ENCODE assay signal across 22 cellular contexts in the genomic region with DNA sequence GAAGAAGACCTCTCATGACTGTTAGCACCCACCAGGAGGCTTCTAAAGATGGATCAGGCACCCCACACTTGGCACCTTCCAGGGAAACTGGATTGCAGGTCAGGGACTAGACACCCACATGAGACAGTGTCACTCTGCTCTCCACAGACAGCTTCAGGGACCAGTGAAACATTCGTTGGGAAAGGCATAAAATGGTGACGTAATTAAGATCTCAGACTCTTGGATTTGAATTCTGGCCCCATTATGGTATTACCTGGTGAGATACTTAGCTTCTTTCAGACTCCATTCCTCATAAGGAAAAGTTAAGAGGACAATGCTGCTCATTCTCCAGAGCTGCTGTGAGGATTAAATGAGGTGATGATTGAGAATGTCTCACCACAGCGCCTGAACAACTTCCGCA.
DNase-seq lines count a peak whose midpoint lies in the region; ATAC-seq, FAIRE-seq and TF ChIP-seq lines count a peak whose summit lies in the region.
"Had no signal": no experiment of that assay in that cellular context is flagged by ENCODE, and none has a peak within 500 bp of the region (broad histone marks: within the 10 kb centered on the region; RNA-seq: fewer than 3 reads in every experiment).

No MANE protein-coding gene starts in this region.

- no peak overlapping the region for H3K18ac ChIP-seq in H1 (ENCODE audit: extremely low read depth, low read length)

- no peak overlapping the region for H2BK12ac ChIP-seq in H1 (ENCODE audit: low read depth, low read length)

- no peaks in the 10 kb centered on the region for H3K36me3 Mint-ChIP-seq in effector memory CD8-positive, alpha-beta T cell (ENCODE audit: insufficient read depth)
- no peaks in the 10 kb centered on the region for H3K36me3 Mint-ChIP-seq in activated CD4-positive, alpha-beta memory T cell treated with anti-CD3 and anti-CD28 coated beads, Interleukin-2, amount 10 ng/mL, durations not matched to agents 7 days and 5 days (ENCODE audit: low read depth)
- H3K36me3 Mint-ChIP-seq: CD8-positive, alpha-beta T cell had no signal

- TF ChIP-seq RAD21 in K562 (CRISPR knock-in tag; conservative IDR thresholded peaks at IDR 0.05 in 1 of 2, IDR thresholded peaks at IDR 0.05 in 1 of 2) (no peak), H1 (IDR thresholded peaks at IDR 0.05 in 1 of 2, conservative IDR thresholded peaks at IDR 0.05 in 1 of 2; ENCODE audit: low read depth in 2 of 2, low read length in 2 of 2) (no peak)

- no peak overlapping the region for H3K9ac ChIP-seq in K562 (ENCODE audit: insufficient read depth in 1 of 2, low read depth in 2 of 2, low read length in 2 of 2)
- no peak overlapping the region for H3K9ac ChIP-seq in H1 (replicated peaks in 1 of 4; ENCODE audit: extremely low read depth in 1 of 4, low read depth in 3 of 4, low read length in 3 of 4)
- H3K9ac ChIP-seq: BLaER1 had no signal

- H3K27me3 Mint-ChIP-seq in effector memory CD8-positive, alpha-beta T cell = no peaks in the 10 kb centered on the region
- H3K27me3 Mint-ChIP-seq in activated CD4-positive, alpha-beta memory T cell treated with anti-CD3 and anti-CD28 coated beads, Interleukin-2, amount 10 ng/mL, durations not matched to agents 7 days and 5 days = no peaks in the 10 kb centered on the region

- 0% methylated on average over 4 of the region's 4 CpGs for WGBS in K562 (ENCODE audit: insufficient coverage, low coverage, missing lambda C conversion rate)
- 90% methylated on average over 4 of the region's 4 CpGs; no CpG with 5 or more reads in 1 of the 2 experiments for WGBS in H1 (ENCODE audit: extremely low coverage in 1 of 2, insufficient coverage in 1 of 2, insufficient read length in 1 of 2, insufficient replicate concordance in 2 of 2, low coverage in 1 of 2, low lambda C conversion rate in 2 of 2, missing lambda C conversion rate in 1 of 2), 2 experiments

- no peaks in the 10 kb centered on the region for H4K20me1 ChIP-seq in K562 (replicated peaks; ENCODE audit: control insufficient read depth, insufficient read depth, low read length)
- H4K20me1 ChIP-seq in H1 (replicated peaks in 1 of 2; ENCODE audit: control insufficient read depth in 1 of 2, insufficient read depth in 2 of 2, low read length in 2 of 2) = no peaks in the 10 kb centered on the region
- H4K20me1 ChIP-seq: BLaER1 had no signal

- in situ Hi-C loops in K562 (cut with MboI) = no loop called here

- H2AK5ac ChIP-seq in H1 (ENCODE audit: low read depth, low read length) = no peak overlapping the region

- CTCF ChIA-PET in HEK293 (lab: Yijun Ruan, JAX) = interaction anchor here (0.5 to 1.8 kb wide), 2 partner anchors 71 to 73 kb away, joined by 3 to 6 read pairs; no protein-coding TSS in a partner anchor
- CTCF ChIA-PET in K562 (lab: Yijun Ruan, JAX; ENCODE audit: low intra/inter-chr PET ratio) = no interaction called here
- CTCF ChIA-PET in H1 (lab: Charles Lee; ENCODE audit: partially characterized antibody) = interaction anchor here (0.5 to 2.0 kb wide), 5 partner anchors 8 to 71 kb away, joined by 3 to 8 read pairs (median 4); no protein-coding TSS in a partner anchor
- CTCF ChIA-PET in activated CD4-positive, alpha-beta memory T cell treated with anti-CD3 and anti-CD28 coated beads, Interleukin-2, amount 10 ng/mL, durations not matched to agents 7 days and 5 days (lab: Charles Lee) = no interaction called here

- DNase-seq in K562 (ENCODE audit: extremely low read depth in 1 of 4, low spot score in 3 of 4) = no peak
- DNase-seq in H1 (ENCODE audit: low read depth in 1 of 2, low spot score in 2 of 2) = no peak
- no peak for DNase-seq in middle frontal gyrus (ENCODE audit: extremely low spot score, low spot score)
- no peak for DNase-seq in effector memory CD8-positive, alpha-beta T cell
- no peak for DNase-seq in activated CD4-positive, alpha-beta memory T cell treated with anti-CD3 and anti-CD28 coated beads, Interleukin-2, amount 10 ng/mL, durations not matched to agents 7 days and 5 days
- DNase-seq: 8988T; ACHN; BE2C; Caco-2; Calu3; CD4-positive, alpha-beta T cell; CD8-positive, alpha-beta T cell; DMS79 treated with DMSO at 0.1 percent for 48 hours; GF-D8 had no signal

- no peak overlapping the region for H3K4me3 Mint-ChIP-seq in effector memory CD8-positive, alpha-beta T cell
- H3K4me3 Mint-ChIP-seq in activated CD4-positive, alpha-beta memory T cell treated with anti-CD3 and anti-CD28 coated beads, Interleukin-2, amount 10 ng/mL, durations not matched to agents 7 days and 5 days = no peak overlapping the region
- H3K4me3 Mint-ChIP-seq: CD4-positive, alpha-beta T cell; CD8-positive, alpha-beta T cell had no signal

- H2BK15ac ChIP-seq in H1 (ENCODE audit: low read length) = no peak overlapping the region

- TF ChIP-seq EP300 in K562 (IDR thresholded peaks at IDR 0.05; ENCODE audit: low read length) (no peak), H1 (IDR thresholded peaks at IDR 0.05; ENCODE audit: borderline replicate concordance in 1 of 2, low read depth in 2 of 2, low read length in 2 of 2) (no peak)

- no peak for ATAC-seq in K562
- no peak for ATAC-seq in effector memory CD8-positive, alpha-beta T cell (replicated peaks)
- ATAC-seq: CD8-positive, alpha-beta T cell had no signal

- no peaks in the 10 kb centered on the region for H3K4me1 Mint-ChIP-seq in effector memory CD8-positive, alpha-beta T cell (ENCODE audit: low read depth in 2 of 2)
- H3K4me1 Mint-ChIP-seq in activated CD4-positive, alpha-beta memory T cell treated with anti-CD3 and anti-CD28 coated beads, Interleukin-2, amount 10 ng/mL, durations not matched to agents 7 days and 5 days = no peaks in the 10 kb centered on the region

- H3K14ac ChIP-seq in H1 (ENCODE audit: insufficient read length) = no peak overlapping the region

- no peak overlapping the region for H4K8ac ChIP-seq in H1 (ENCODE audit: extremely low read depth, insufficient read depth, low read length)

- H3K36me3 ChIP-seq in HEK293 (ENCODE audit: control insufficient read depth in 2 of 2, insufficient read depth in 1 of 2, low read length in 2 of 2) (no peaks in the 10 kb centered on the region), K562 (ENCODE audit: control insufficient read depth, insufficient read depth, low read length) (no peaks in the 10 kb centered on the region), H1 (ENCODE audit: control insufficient read depth in 2 of 4, insufficient read depth in 4 of 4, low read length in 3 of 4) (no peaks in the 10 kb centered on the region)
- H3K36me3 ChIP-seq: BE2C, BLaER1 had no signal

- intact Hi-C loops in K562 (cut with micrococcal nuclease) = no loop called here

- TF ChIP-seq CTCF in HEK293 (tag by site-specific recombination; IDR thresholded peaks at IDR 0.05) (no peak), K562 (IDR thresholded peaks at IDR 0.05 in 2 of 3, conservative IDR thresholded peaks at IDR 0.05 in 1 of 3; ENCODE audit: insufficient read depth in 2 of 3, low read depth in 1 of 3, low read length in 3 of 3) (no peak), H1 (IDR thresholded peaks at IDR 0.05; ENCODE audit: control extremely low read depth in 1 of 3, insufficient read depth in 1 of 3, low read depth in 1 of 3, low read length in 3 of 3) (no peak)

- H3K23me2 ChIP-seq in H1 (ENCODE audit: low read depth, low read length) = no peaks in the 10 kb centered on the region

- FAIRE-seq in K562 (lab: Jason Lieb, UNC) (no peak), H1 (lab: Jason Lieb, UNC) (no peak)
- FAIRE-seq: A204.1, D721Med, G401.6, GM12891, GM19239 had no signal

- no peak overlapping the region for H3K27ac Mint-ChIP-seq in effector memory CD8-positive, alpha-beta T cell
- no peak overlapping the region for H3K27ac Mint-ChIP-seq in activated CD4-positive, alpha-beta memory T cell treated with anti-CD3 and anti-CD28 coated beads, Interleukin-2, amount 10 ng/mL, durations not matched to agents 7 days and 5 days
- H3K27ac Mint-ChIP-seq: CD4-positive, alpha-beta T cell; CD8-positive, alpha-beta T cell had no signal

- no peak overlapping the region for H3K27ac ChIP-seq in HEK293 (ENCODE audit: extremely low read depth, low read depth, low read length)
- H3K27ac ChIP-seq in K562 (ENCODE audit: extremely low read depth, low read depth, low read length) = no peak overlapping the region
- H3K27ac ChIP-seq in H1 (ENCODE audit: low read depth, low read length) = no peak overlapping the region
- H3K27ac ChIP-seq: BLaER1, C4-2B had no signal

- H3K79me2 ChIP-seq in K562 (ENCODE audit: control insufficient read depth, insufficient read depth, low read length) (no peaks in the 10 kb centered on the region), H1 (ENCODE audit: control insufficient read depth in 1 of 2, insufficient read depth in 2 of 2, low read length in 2 of 2) (no peaks in the 10 kb centered on the region)

- H3K79me1 ChIP-seq in H1 (ENCODE audit: low read depth, low read length) = no peaks in the 10 kb centered on the region

- H4K91ac ChIP-seq in H1 (replicated peaks; ENCODE audit: insufficient read length, low read length) = no peak overlapping the region

- POLR2A ChIA-PET in HEK293 (lab: Yijun Ruan, JAX) (no interaction called here), K562 (lab: Yijun Ruan, JAX) (no interaction called here), H1 (lab: Charles Lee; ENCODE audit: partially characterized antibody) (interaction anchor here (1.0 kb wide), 1 partner anchor 13 kb away, joined by 3 read pairs; no protein-coding TSS in a partner anchor)
- POLR2A ChIA-PET in activated CD4-positive, alpha-beta memory T cell treated with anti-CD3 and anti-CD28 coated beads, Interleukin-2, amount 10 ng/mL, durations not matched to agents 7 days and 5 days (lab: Charles Lee) = no interaction called here

- H3K4me3 ChIP-seq in HEK293 (ENCODE audit: low read depth, low read length) (no peak overlapping the region), K562 (no peak overlapping the region), H1 (ENCODE audit: extremely low read depth in 1 of 4, insufficient read depth in 2 of 4, low read depth in 3 of 4, low read length in 4 of 4) (no peak overlapping the region)
- H3K4me3 ChIP-seq: BLaER1 had no signal

- no peak overlapping the region for H2BK5ac ChIP-seq in H1 (ENCODE audit: low read depth, low read length)

- H3K27me3 ChIP-seq in K562 (ENCODE audit: control insufficient read depth in 2 of 2, insufficient read depth in 2 of 2, low read length in 2 of 2) = no peaks in the 10 kb centered on the region
- H3K27me3 ChIP-seq in H1 (replicated peaks in 1 of 4; ENCODE audit: control insufficient read depth in 3 of 4, extremely low read depth in 1 of 4, insufficient read depth in 3 of 4, low read length in 3 of 4) = no peaks in the 10 kb centered on the region
- H3K27me3 ChIP-seq: BE2C, BLaER1 had no signal

- H3K23ac ChIP-seq in H1 (ENCODE audit: insufficient read length) = no peak overlapping the region

- no peaks in the 10 kb centered on the region for H3K4me1 ChIP-seq in HEK293 (ENCODE audit: control insufficient read depth, insufficient read depth, low read length)
- no peaks in the 10 kb centered on the region for H3K4me1 ChIP-seq in K562 (replicated peaks in 1 of 2; ENCODE audit: control insufficient read depth in 2 of 2, insufficient read depth in 2 of 2, low read length in 2 of 2)
- no peaks in the 10 kb centered on the region for H3K4me1 ChIP-seq in H1 (replicated peaks in 1 of 4; ENCODE audit: control insufficient read depth in 3 of 4, insufficient read depth in 4 of 4, low read length in 3 of 4)
- H3K4me1 ChIP-seq: BE2C, BLaER1, Caco-2 had no signal

- no peak overlapping the region for H3K4me2 ChIP-seq in K562 (ENCODE audit: insufficient read depth, low read length)
- H3K4me2 ChIP-seq in H1 (ENCODE audit: insufficient read depth in 1 of 2, low read depth in 2 of 2, low read length in 2 of 2) = no peak overlapping the region
- H3K4me2 ChIP-seq: BLaER1 had no signal

- no peak overlapping the region for H2BK120ac ChIP-seq in H1 (replicated peaks; ENCODE audit: low read depth, low read length)

- H2AFZ ChIP-seq in K562 (ENCODE audit: low read depth, low read length) (no peak overlapping the region), H1 (ENCODE audit: low read length) (0 out of 2 replicates have a peak overlapping the region, but pooled peaks have one; percentile 13)

- H3K9me3 ChIP-seq in HEK293 (ENCODE audit: control insufficient read depth, insufficient read depth, low read depth, low read length) = no peaks in the 10 kb centered on the region
- no peaks in the 10 kb centered on the region for H3K9me3 ChIP-seq in K562 (replicated peaks; ENCODE audit: control insufficient read depth, insufficient read depth, low read depth, low read length)
- no peaks in the 10 kb centered on the region; a peak in 1 of 4 replicates for H3K9me3 ChIP-seq in H1 (ENCODE audit: insufficient read depth in 2 of 2, low read depth in 1 of 2, low read length in 1 of 2)
- H3K9me3 ChIP-seq: BE2C, BLaER1, Caco-2 had no signal

- H2BK20ac ChIP-seq in H1 (ENCODE audit: low read length) = no peak overlapping the region

- peaks cover 0 to 1% of the 10 kb centered on the region in 2 donors for H3K9me3 Mint-ChIP-seq in effector memory CD8-positive, alpha-beta T cell
- H3K9me3 Mint-ChIP-seq in activated CD4-positive, alpha-beta memory T cell treated with anti-CD3 and anti-CD28 coated beads, Interleukin-2, amount 10 ng/mL, durations not matched to agents 7 days and 5 days = no peaks in the 10 kb centered on the region
- H3K9me3 Mint-ChIP-seq: CD4-positive, alpha-beta T cell; CD8-positive, alpha-beta T cell had no signal

- TF ChIP-seq POLR2A in K562 (conservative IDR thresholded peaks at IDR 0.05) (no peak), H1 (IDR thresholded peaks at IDR 0.05; ENCODE audit: control extremely low read depth in 1 of 2, low read depth in 2 of 2, low read length in 2 of 2) (no peak)

- H3K4ac ChIP-seq in H1 (replicated peaks; ENCODE audit: insufficient read length, low read depth, low read length) = no peak overlapping the region

- no peak overlapping the region for H3K56ac ChIP-seq in H1 (replicated peaks; ENCODE audit: insufficient read length, low read depth, low read length)

- BruUV-seq in K562 (replicated peaks; lab: Mats Ljungman, UMichigan) = no TSS peak

- H3K9me1 ChIP-seq in K562 (ENCODE audit: control insufficient read depth, insufficient read depth, low read length) = no peaks in the 10 kb centered on the region

- no peak overlapping the region for H4K5ac ChIP-seq in H1 (ENCODE audit: insufficient read length, low read depth, low read length)

Comparison
In these comparisons a context has a peak if more than half of its experiments do, and no peak if none do; other contexts are left out.
1. CTCF ChIA-PET loops: an anchor here in HEK293 (0.5 to 1.8 kb wide) and H1 (0.5 to 2.0 kb wide); none called in K562 and activated CD4-positive, alpha-beta memory T cell treated with anti-CD3 and anti-CD28 coated beads, Interleukin-2, amount 10 ng/mL, durations not matched to agents 7 days and 5 days.
2. Of the 44 proteins assayed by ChIP-seq in both K562 and HEK293: peak only in K562: none; only in HEK293: ATF2; in both: none; in neither: 43.